Comparison of ENCODE assay signal across 17 cellular contexts in the genomic region with DNA sequence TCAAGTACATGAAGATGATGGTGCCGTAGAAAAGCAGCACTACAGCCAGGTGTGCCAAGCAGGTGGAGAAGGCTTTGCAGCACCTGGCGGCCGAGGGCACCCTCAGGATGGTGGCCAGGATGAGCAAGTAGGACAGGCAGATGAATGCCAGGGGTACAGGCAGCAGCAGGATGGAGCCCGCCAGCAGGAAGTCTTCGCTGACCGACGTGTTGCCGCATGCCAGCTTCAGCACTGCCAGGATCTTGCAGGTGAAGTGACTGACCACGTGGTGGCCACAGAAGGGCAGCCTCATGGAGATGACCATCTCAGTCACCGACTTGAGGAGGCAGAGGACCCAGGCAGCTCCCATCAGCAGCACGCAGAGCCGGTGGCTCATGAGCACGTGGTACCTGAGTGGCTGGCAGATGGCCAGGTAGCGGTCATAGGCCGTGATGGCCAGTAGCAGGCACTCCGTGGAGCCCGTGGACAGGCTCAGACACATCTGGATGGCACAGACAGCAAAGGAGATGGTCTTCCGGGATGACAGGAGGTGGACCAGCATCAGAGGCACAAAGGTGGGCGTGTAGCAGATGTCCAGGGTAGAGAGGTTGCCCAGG. TPM values are rescaled to one million over a fixed set of nuclear protein-coding genes. Genes with fewer than 3 reads are reported as not detected.
"Had no signal": no experiment of that assay in that cellular context is flagged by ENCODE, and none has a peak within 500 bp of the region (broad histone marks: within the 10 kb centered on the region; RNA-seq: fewer than 3 reads in every experiment).

No MANE protein-coding gene starts in this region.

- H3K36me3 ChIP-seq: brain microvascular endothelial cell, right atrium auricular region, vagina had no signal

- H3K9me3 Mint-ChIP-seq: activated naive CD4-positive, alpha-beta T cell treated with anti-CD3 and anti-CD28 coated beads, Interleukin-2, amount 50 U/mL, for 24 hours; dendritic cell treated with granulocyte-macrophage colony-stimulating factor and Interleukin-4, amounts not matched to agents 40 ng/mL and 50 ng/mL, for 4 days; effector memory CD8-positive, alpha-beta T cell had no signal

- H3K27ac ChIP-seq: brain microvascular endothelial cell, right atrium auricular region, skin epidermis, vagina had no signal

- ATAC-seq: effector memory CD8-positive, alpha-beta T cell; left ventricle myocardium superior had no signal

- H3K9me3 ChIP-seq: right atrium auricular region, vagina had no signal

- H3K27me3 ChIP-seq: brain microvascular endothelial cell, right atrium auricular region, vagina had no signal

- H3K36me3 Mint-ChIP-seq: activated naive CD4-positive, alpha-beta T cell treated with anti-CD3 and anti-CD28 coated beads, Interleukin-2, amount 50 U/mL, for 24 hours had no signal

- H3K4me1 Mint-ChIP-seq: activated naive CD4-positive, alpha-beta T cell treated with anti-CD3 and anti-CD28 coated beads, Interleukin-2, amount 50 U/mL, for 24 hours; neural crest cell had no signal

- H3K4me3 Mint-ChIP-seq: activated naive CD4-positive, alpha-beta T cell treated with anti-CD3 and anti-CD28 coated beads, Interleukin-2, amount 50 U/mL, for 24 hours; dendritic cell treated with granulocyte-macrophage colony-stimulating factor and Interleukin-4, amounts not matched to agents 40 ng/mL and 50 ng/mL, for 4 days; effector memory CD8-positive, alpha-beta T cell; neural crest cell had no signal

- H3K4me1 ChIP-seq: right atrium auricular region, vagina had no signal

- H3K4me3 ChIP-seq: right atrium auricular region, skin epidermis, vagina had no signal

- H3K27ac Mint-ChIP-seq: activated naive CD4-positive, alpha-beta T cell treated with anti-CD3 and anti-CD28 coated beads, Interleukin-2, amount 50 U/mL, for 24 hours; dendritic cell treated with granulocyte-macrophage colony-stimulating factor and Interleukin-4, amounts not matched to agents 40 ng/mL and 50 ng/mL, for 4 days; effector memory CD8-positive, alpha-beta T cell had no signal

- DNase-seq: activated T-cell treated with anti-CD3 and anti-CD28 coated beads, Interleukin-2, amount 50 U/mL, for 1 hour; brain microvascular endothelial cell; cerebellar nuclear complex; effector memory CD8-positive, alpha-beta T cell; erythroblast; hippocampal formation; left ventricle myocardium superior; T-helper 9 cell had no signal

RNA-seq across cellular contexts. Expression of a gene that starts 0.5 kb away (rescaled TPM):
- total RNA-seq: glomerular endothelial cell, kidney epithelial cell, left ventricle myocardium superior, mesenteric fat pad, neural crest cell, right atrium auricular region, vagina had no signal

RNA-seq across cellular contexts. Expression of a gene that starts 36.3 kb away (rescaled TPM):
- total RNA-seq: neural crest cell had no signal

RNA-seq across cellular contexts. Expression of a gene that starts 39.6 kb away (rescaled TPM):
- total RNA-seq: kidney epithelial cell, neural crest cell had no signal

RNA-seq across cellular contexts. Expression of a gene that starts 41.2 kb away (rescaled TPM):
- total RNA-seq: glomerular endothelial cell, kidney epithelial cell, left ventricle myocardium superior, mesenteric fat pad, right atrium auricular region, vagina had no signal
